1 cellular context compared by ENCODE assay signal in genomic region chr6:142013875-142014495, GRCh38.
TF ChIP-seq lines count a peak whose summit lies in the region.

No MANE protein-coding gene starts in this region.

TF ChIP-seq in H1, 55 proteins besides CTCF, POLR2A, EP300 and RAD21:
- no peak for TF ChIP-seq EZH2 (IDR thresholded peaks at IDR 0.05; ENCODE audit: low read depth, low read length, severe bottlenecking)
- no peak for TF ChIP-seq BRCA1 (IDR thresholded peaks at IDR 0.05; ENCODE audit: low read depth, low read length)
- no peak for TF ChIP-seq CHD2 (IDR thresholded peaks at IDR 0.05; ENCODE audit: low read length)
- TF ChIP-seq RFX5 (IDR thresholded peaks at IDR 0.05; ENCODE audit: borderline replicate concordance, low read depth, low read length), result no peak
- TF ChIP-seq JUND (IDR thresholded peaks at IDR 0.05; ENCODE audit: low read length), result no peak
- TF ChIP-seq TCF12 (IDR thresholded peaks at IDR 0.05; ENCODE audit: low read depth, low read length), result no peak
- no peak for TF ChIP-seq HDAC6 (IDR thresholded peaks at IDR 0.05; ENCODE audit: low read depth, low read length)
- TF ChIP-seq ATF2 (IDR thresholded peaks at IDR 0.05; ENCODE audit: low read length), result no peak
- no peak for TF ChIP-seq SIN3A (conservative IDR thresholded peaks at IDR 0.05 in 1 of 2, IDR thresholded peaks at IDR 0.05 in 1 of 2; ENCODE audit: low read depth in 1 of 2, low read length in 2 of 2)
- TF ChIP-seq TAF1 (IDR thresholded peaks at IDR 0.05; ENCODE audit: low read depth, low read length), result no peak
- no peak for TF ChIP-seq NRF1 (IDR thresholded peaks at IDR 0.05; ENCODE audit: low read depth, low read length)
- no peak for TF ChIP-seq KDM1A (IDR thresholded peaks at IDR 0.05; ENCODE audit: borderline replicate concordance, low read length)
- TF ChIP-seq ZNF274 (IDR thresholded peaks at IDR 0.05; ENCODE audit: borderline replicate concordance, extremely low read depth, low read length), result no peak
- no peak for TF ChIP-seq USF2 (IDR thresholded peaks at IDR 0.05; ENCODE audit: low read length)
- no peak for TF ChIP-seq GABPA (IDR thresholded peaks at IDR 0.05; ENCODE audit: borderline replicate concordance, insufficient read depth, low read length)
- TF ChIP-seq SP1 (IDR thresholded peaks at IDR 0.05; ENCODE audit: low read depth, low read length), result no peak
- no peak for TF ChIP-seq KDM4A (IDR thresholded peaks at IDR 0.05; ENCODE audit: low read depth, low read length, severe bottlenecking)
- TF ChIP-seq SIRT6 (IDR thresholded peaks at IDR 0.05; ENCODE audit: low read length), result no peak
- TF ChIP-seq RXRA (IDR thresholded peaks at IDR 0.05; ENCODE audit: insufficient read depth, low read depth, low read length), result no peak
- TF ChIP-seq JUN (IDR thresholded peaks at IDR 0.05; ENCODE audit: low read depth, low read length), result no peak
